Comparison of ENCODE assay signal across 1 cellular context in genomic region chr22:35949243-35949642, GRCh38.
A peak's percentile ranks its signal among the peaks of the same experiment; 100 is the strongest.
TF ChIP-seq lines count a peak whose summit lies in the region.

No MANE protein-coding gene starts in this region.

TF ChIP-seq in HepG2, 621 proteins besides CTCF, POLR2A, EP300 and RAD21:
- TF ChIP-seq SAP130 (CRISPR knock-in tag; IDR thresholded peaks at IDR 0.05; ENCODE audit: low read depth) (0 out of 2 replicates have a peak, but pooled peaks have one; percentile 25), POGZ (CRISPR knock-in tag; IDR thresholded peaks at IDR 0.05) (0 out of 2 replicates have a peak, but pooled peaks have one; percentile 41), GFI1 (CRISPR knock-in tag; IDR thresholded peaks at IDR 0.05; ENCODE audit: borderline replicate concordance) (no peak), SKI (IDR thresholded peaks at IDR 0.05; ENCODE audit: partially characterized antibody) (no peak), HNF1A (IDR thresholded peaks at IDR 0.05; ENCODE audit: low read depth) (peak; percentile 67; the same call in 1 of the 2 replicates), HNF1A (CRISPR knock-in tag; IDR thresholded peaks at IDR 0.05; ENCODE audit: borderline replicate concordance) (peak; percentile 66; the same call in 1 of the 2 replicates), ZNF644 (CRISPR knock-in tag; IDR thresholded peaks at IDR 0.05; ENCODE audit: low read depth) (peak; percentile 90), ARID5B (CRISPR knock-in tag; IDR thresholded peaks at IDR 0.05) (peak; percentile 43; the same call in 1 of the 2 replicates), PAXIP1 (CRISPR knock-in tag; conservative IDR thresholded peaks at IDR 0.05) (peak; percentile 47; the same call in 1 of the 2 replicates), CBFB (CRISPR knock-in tag; IDR thresholded peaks at IDR 0.05) (no peak), SOX13 (IDR thresholded peaks at IDR 0.05) (no peak), SOX13 (CRISPR knock-in tag; conservative IDR thresholded peaks at IDR 0.05 in 1 of 2, IDR thresholded peaks at IDR 0.05 in 1 of 2) (peak in 1 of 2 experiments; percentile 18; a peak in 1 of 4 replicates), ZNF343 (CRISPR knock-in tag; IDR thresholded peaks at IDR 0.05) (no peak), ZNF543 (CRISPR knock-in tag; IDR thresholded peaks at IDR 0.05) (no peak), ZMYM4 (CRISPR knock-in tag; IDR thresholded peaks at IDR 0.05) (peak; percentile 50; the same call in 1 of the 2 replicates), FOXA3 (CRISPR knock-in tag; IDR thresholded peaks at IDR 0.05) (peak; percentile 52), ZBTB34 (CRISPR knock-in tag; IDR thresholded peaks at IDR 0.05) (no peak), HOMEZ (CRISPR knock-in tag; IDR thresholded peaks at IDR 0.05; ENCODE audit: low read depth) (peak; percentile 43; the same call in 1 of the 2 replicates)
TF ChIP-seq in HepG2: peak in this region for 10.
